In genomic region chr18:27363918-27364317, GRCh38 we compare ENCODE assay signal across 9 cellular contexts.
A peak's percentile ranks its signal among the peaks of the same experiment; 100 is the strongest.
DNase-seq lines count a peak whose midpoint lies in the region; ATAC-seq and TF ChIP-seq lines count a peak whose summit lies in the region.
"Had no signal": no experiment of that assay in that cellular context is flagged by ENCODE, and none has a peak within 500 bp of the region (broad histone marks: within the 10 kb centered on the region; RNA-seq: fewer than 3 reads in every experiment).

No MANE protein-coding gene starts in this region.

- H3K27ac ChIP-seq in Karpas-422 (ENCODE audit: low read length) (no peak overlapping the region), liver (ENCODE audit: low read depth in 1 of 2, low read length in 2 of 2) (no peak overlapping the region)

- H3K9me3 ChIP-seq in Karpas-422 (ENCODE audit: low read length) = no peaks in the 10 kb centered on the region
- no peaks in the 10 kb centered on the region for H3K9me3 ChIP-seq in liver (ENCODE audit: control insufficient read depth in 4 of 4, low read length in 3 of 4)

- no peak overlapping the region for H3K9ac ChIP-seq in Karpas-422 (ENCODE audit: low read length)
- H3K9ac ChIP-seq in liver (ENCODE audit: low read depth in 1 of 2, low read length in 2 of 2) = no peak overlapping the region

- no peaks in the 10 kb centered on the region for H3K27me3 ChIP-seq in Karpas-422 (ENCODE audit: low read length)
- peaks cover 0 to 4% (median 0%) of the 10 kb centered on the region in 4 donors for H3K27me3 ChIP-seq in liver (ENCODE audit: control insufficient read depth in 4 of 4, insufficient read depth in 4 of 4, low read length in 3 of 4)

- H4K20me1 ChIP-seq in Karpas-422 (ENCODE audit: insufficient read depth, low read depth, low read length) = no peaks in the 10 kb centered on the region

- H3K36me3 ChIP-seq in Karpas-422 (ENCODE audit: insufficient read depth, low read length) (no peaks in the 10 kb centered on the region), liver (ENCODE audit: control insufficient read depth in 4 of 4, insufficient read depth in 3 of 4, low read depth in 1 of 4, low read length in 3 of 4) (no peaks in the 10 kb centered on the region)

- no peaks in the 10 kb centered on the region for H3K9me2 ChIP-seq in Karpas-422 (replicated peaks; ENCODE audit: insufficient read depth, low read length)

- TF ChIP-seq RAD21 in liver (IDR thresholded peaks at IDR 0.05) = peak; percentile 63 to 72

- no peak overlapping the region for H2AFZ ChIP-seq in Karpas-422 (ENCODE audit: low read length)

- no peaks in the 10 kb centered on the region for H3K79me2 ChIP-seq in Karpas-422 (ENCODE audit: low read length)

- ATAC-seq in HG02642 (IDR thresholded peaks at IDR 0.05; ENCODE audit: poor library complexity, unreplicated experiment) = no peak
- ATAC-seq in GM21576 (IDR thresholded peaks at IDR 0.05; ENCODE audit: unreplicated experiment) = no peak
- ATAC-seq in HG03460 (IDR thresholded peaks at IDR 0.05; ENCODE audit: unreplicated experiment) = no peak

- H3K4me2 ChIP-seq in Karpas-422 (ENCODE audit: low read depth, low read length, poor library complexity, severe bottlenecking) = no peak overlapping the region

- DNase-seq in DMS53 treated with DMSO at 0.1 percent for 48 hours (lab: John Stamatoyannopoulos, UW; ENCODE audit: unreplicated experiment) (peak; percentile 43), Karpas-422 (peak; percentile 41), SW480 (ENCODE audit: low spot score) (peak; percentile 0), AG08395 (ENCODE audit: low spot score) (no peak)
- DNase-seq: anterior cingulate cortex had no signal

- TF ChIP-seq CTCF in liver (IDR thresholded peaks at IDR 0.05; ENCODE audit: low read depth, low read length, missing input control) = no peak

- no peaks in the 10 kb centered on the region for H3K4me1 ChIP-seq in Karpas-422 (ENCODE audit: low read length)
- H3K4me1 ChIP-seq in liver (ENCODE audit: control insufficient read depth in 4 of 4, insufficient read depth in 4 of 4, low read length in 3 of 4) = no peaks in the 10 kb centered on the region

- H3K4me3 ChIP-seq in Karpas-422 (ENCODE audit: low read length) (no peak overlapping the region), liver (ENCODE audit: low read depth in 1 of 3, low read length in 3 of 3) (no peak overlapping the region)

TF ChIP-seq in liver, 16 proteins besides CTCF, POLR2A, EP300 and RAD21:
- TF ChIP-seq MAX (IDR thresholded peaks at IDR 0.05) = no peak
- TF ChIP-seq, protein P1, sequence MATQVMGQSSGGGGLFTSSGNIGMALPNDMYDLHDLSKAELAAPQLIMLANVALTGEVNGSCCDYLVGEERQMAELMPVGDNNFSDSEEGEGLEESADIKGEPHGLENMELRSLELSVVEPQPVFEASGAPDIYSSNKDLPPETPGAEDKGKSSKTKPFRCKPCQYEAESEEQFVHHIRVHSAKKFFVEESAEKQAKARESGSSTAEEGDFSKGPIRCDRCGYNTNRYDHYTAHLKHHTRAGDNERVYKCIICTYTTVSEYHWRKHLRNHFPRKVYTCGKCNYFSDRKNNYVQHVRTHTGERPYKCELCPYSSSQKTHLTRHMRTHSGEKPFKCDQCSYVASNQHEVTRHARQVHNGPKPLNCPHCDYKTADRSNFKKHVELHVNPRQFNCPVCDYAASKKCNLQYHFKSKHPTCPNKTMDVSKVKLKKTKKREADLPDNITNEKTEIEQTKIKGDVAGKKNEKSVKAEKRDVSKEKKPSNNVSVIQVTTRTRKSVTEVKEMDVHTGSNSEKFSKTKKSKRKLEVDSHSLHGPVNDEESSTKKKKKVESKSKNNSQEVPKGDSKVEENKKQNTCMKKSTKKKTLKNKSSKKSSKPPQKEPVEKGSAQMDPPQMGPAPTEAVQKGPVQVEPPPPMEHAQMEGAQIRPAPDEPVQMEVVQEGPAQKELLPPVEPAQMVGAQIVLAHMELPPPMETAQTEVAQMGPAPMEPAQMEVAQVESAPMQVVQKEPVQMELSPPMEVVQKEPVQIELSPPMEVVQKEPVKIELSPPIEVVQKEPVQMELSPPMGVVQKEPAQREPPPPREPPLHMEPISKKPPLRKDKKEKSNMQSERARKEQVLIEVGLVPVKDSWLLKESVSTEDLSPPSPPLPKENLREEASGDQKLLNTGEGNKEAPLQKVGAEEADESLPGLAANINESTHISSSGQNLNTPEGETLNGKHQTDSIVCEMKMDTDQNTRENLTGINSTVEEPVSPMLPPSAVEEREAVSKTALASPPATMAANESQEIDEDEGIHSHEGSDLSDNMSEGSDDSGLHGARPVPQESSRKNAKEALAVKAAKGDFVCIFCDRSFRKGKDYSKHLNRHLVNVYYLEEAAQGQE (IDR thresholded peaks at IDR 0.05) = no peak
